24 cellular contexts compared by ENCODE assay signal in the genomic region with DNA sequence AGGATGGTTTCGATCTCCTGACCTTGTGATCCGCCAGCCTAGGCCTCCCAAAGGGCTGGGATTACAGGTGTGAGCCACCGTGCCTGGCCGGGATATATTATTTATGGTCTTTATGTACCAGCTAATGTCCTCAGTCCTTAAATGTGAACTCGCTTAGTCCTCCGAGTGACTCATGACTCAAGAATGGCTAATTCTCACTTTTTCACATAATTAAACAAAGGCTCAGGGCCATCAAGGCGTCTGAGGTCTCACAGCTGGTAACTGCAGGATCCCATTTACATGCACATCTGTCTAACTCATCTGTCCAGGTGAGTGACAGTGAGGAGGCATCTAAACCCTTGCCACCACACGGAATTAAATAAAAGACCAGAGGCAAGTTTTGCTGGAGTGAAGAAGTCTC.
"Had no signal": no experiment of that assay in that cellular context is flagged by ENCODE, and none has a peak within 500 bp of the region (broad histone marks: within the 10 kb centered on the region; RNA-seq: fewer than 3 reads in every experiment).

No MANE protein-coding gene starts in this region.

- H3K4me3 ChIP-seq: colonic mucosa, esophagus muscularis mucosa, gastroesophageal sphincter, heart left ventricle, hepatocyte, lung, mucosa of descending colon, pancreas, right lobe of liver, suprapubic skin had no signal

- H3K36me3 ChIP-seq: colonic mucosa, esophagus muscularis mucosa, gastroesophageal sphincter, heart left ventricle, neutrophil, pancreas, right lobe of liver, suprapubic skin had no signal

- ATAC-seq: foreskin keratinocyte; gastroesophageal sphincter; heart left ventricle; left lobe of liver; mucosa of descending colon; natural killer cell treated with Interleukin-12 subunit alpha and Interleukin-12 subunit beta and Interleukin-15 and Interleukin-18, amount 100 ng/mL, for 72 hours; pancreas; right lobe of liver; stimulated activated naive CD8-positive, alpha-beta T cell treated with anti-CD3 and anti-CD28 coated beads, Interleukin-15, amount 100 ng/mL, for 72 hours had no signal

- DNase-seq: colonic mucosa; effector CD8-positive, alpha-beta T cell; foreskin keratinocyte; heart left ventricle; kidney; mucosa of descending colon; naive B cell; pancreas; retina; right lobe of liver; small intestine; stimulated activated CD4-positive, alpha-beta T cell treated with anti-CD3 and anti-CD28 coated beads, Interleukin-15, amount 100 ng/mL, for 24 hours; stimulated activated CD4-positive, alpha-beta T cell treated with anti-CD3 and anti-CD28 coated beads, Interleukin-4, amount 100 ng/mL, for 1 hour; stimulated activated CD8-positive, alpha-beta memory T cell treated with anti-CD3 and anti-CD28 coated beads, Interleukin-4, amount 100 ng/mL, for 48 hours; stimulated activated naive CD4-positive, alpha-beta T cell; stimulated activated naive CD8-positive, alpha-beta T cell treated with anti-CD3 and anti-CD28 coated beads, Interleukin-15, amount 100 ng/mL, for 72 hours had no signal

- H3K27ac ChIP-seq: colonic mucosa, esophagus muscularis mucosa, foreskin keratinocyte, gastroesophageal sphincter, heart left ventricle, hepatocyte, neutrophil, pancreas, right lobe of liver, suprapubic skin had no signal

- H3K4me2 ChIP-seq: hepatocyte had no signal

- H3K9me3 ChIP-seq: colonic mucosa, esophagus muscularis mucosa, gastroesophageal sphincter, heart left ventricle, mucosa of descending colon, neutrophil, pancreas, right lobe of liver had no signal

- H3K4me1 ChIP-seq: colonic mucosa, foreskin keratinocyte, gastroesophageal sphincter, heart left ventricle, pancreas, right lobe of liver, suprapubic skin had no signal

- H3K27me3 ChIP-seq: colonic mucosa, esophagus muscularis mucosa, gastroesophageal sphincter, hepatocyte, neutrophil, pancreas, right lobe of liver, suprapubic skin had no signal

- H3K79me2 ChIP-seq: hepatocyte had no signal
